1 cellular context compared by ENCODE assay signal in genomic region chrX:111652719-111653118, GRCh38.
TF ChIP-seq lines count a peak whose summit lies in the region.

No MANE protein-coding gene starts in this region.

TF ChIP-seq in GM23338, 12 proteins besides CTCF, POLR2A, EP300 and RAD21 (continued from another document):
- no peak for TF ChIP-seq ZNF462 (CRISPR knock-in tag; IDR thresholded peaks at IDR 0.05)
- TF ChIP-seq POLR2AphosphoS5 (IDR thresholded peaks at IDR 0.05; ENCODE audit: low read depth) = no peak
- no peak for TF ChIP-seq CREB1 (CRISPR knock-in tag; IDR thresholded peaks at IDR 0.05; ENCODE audit: low read depth)
- no peak for TF ChIP-seq NANOG (IDR thresholded peaks at IDR 0.05; ENCODE audit: borderline replicate concordance)
- TF ChIP-seq REST (IDR thresholded peaks at IDR 0.05; ENCODE audit: unreplicated experiment) = no peak
- TF ChIP-seq STAT1 (IDR thresholded peaks at IDR 0.05; ENCODE audit: unreplicated experiment) = no peak
- no peak for TF ChIP-seq ZNF114 (CRISPR knock-in tag; IDR thresholded peaks at IDR 0.05)
- no peak for TF ChIP-seq ZNF331 (CRISPR knock-in tag; IDR thresholded peaks at IDR 0.05; ENCODE audit: low read depth)
- no peak for TF ChIP-seq EZH2 (IDR thresholded peaks at IDR 0.05; ENCODE audit: low read depth, unreplicated experiment)
- no peak for TF ChIP-seq JUNB (IDR thresholded peaks at IDR 0.05; ENCODE audit: unreplicated experiment)
